11 cellular contexts compared by ENCODE assay signal in genomic region chr11:3747704-3748103, GRCh38. TPM values are rescaled to one million over a fixed set of nuclear protein-coding genes. Genes with fewer than 3 reads are reported as not detected.
DNase-seq lines count a peak whose midpoint lies in the region; ATAC-seq, FAIRE-seq and TF ChIP-seq lines count a peak whose summit lies in the region.
"Had no signal": no experiment of that assay in that cellular context is flagged by ENCODE, and none has a peak within 500 bp of the region (broad histone marks: within the 10 kb centered on the region; RNA-seq: fewer than 3 reads in every experiment).

No MANE protein-coding gene starts in this region.

- POLR2A ChIA-PET in A549 (lab: Yijun Ruan, JAX) (no interaction called here), WTC11 (lab: Charles Lee) (interaction anchor here (0.6 kb wide), 1 partner anchor 56 kb away, joined by 3 read pairs; no protein-coding TSS in a partner anchor)

- CTCF ChIA-PET in A549 (lab: Yijun Ruan, JAX) (interaction anchor here (0.9 kb wide), 1 partner anchor 60 kb away, joined by 3 read pairs; no protein-coding TSS in a partner anchor), WTC11 (lab: Charles Lee) (no interaction called here)

- TF ChIP-seq POLR2A in A549 (IDR thresholded peaks at IDR 0.05; ENCODE audit: low read length) (no peak), H54 (IDR thresholded peaks at IDR 0.05; ENCODE audit: low read depth, low read length) (no peak)

- DNase-seq in A549 (ENCODE audit: low read depth in 1 of 2, low spot score in 1 of 2) (peak in 1 of 2 experiments; percentile 15), H54 (ENCODE audit: insufficient read length, low spot score) (peak; percentile 31), adipocyte (ENCODE audit: low read depth) (peak; percentile 80), foreskin keratinocyte (peak; percentile 45 to 73), Right ventricle myocardium superior (no peak), WTC11 (ENCODE audit: low spot score) (no peak), NCI-H748 (lab: John Stamatoyannopoulos, UW; ENCODE audit: unreplicated experiment) (no peak)
- DNase-seq: C1 segment of cervical spinal cord had no signal

- TF ChIP-seq EP300 in A549 (IDR thresholded peaks at IDR 0.05): no peak

- H3K27ac Mint-ChIP-seq in WTC11: no peak overlapping the region
- H3K27ac Mint-ChIP-seq: stimulated activated naive CD8-positive, alpha-beta T cell treated with anti-CD3 and anti-CD28 coated beads, Interleukin-15, Interleukin-2, amounts not matched to agents 100 ng/mL and 50 ng/mL, for 24 hours had no signal

- H3K27me3 ChIP-seq in adipocyte (replicated peaks; ENCODE audit: control insufficient read depth, insufficient read depth, low read length): no peaks in the 10 kb centered on the region
- no peaks in the 10 kb centered on the region for H3K27me3 ChIP-seq in foreskin keratinocyte

- no peaks in the 10 kb centered on the region for H3K9me3 Mint-ChIP-seq in WTC11
- H3K9me3 Mint-ChIP-seq: stimulated activated naive CD8-positive, alpha-beta T cell treated with anti-CD3 and anti-CD28 coated beads, Interleukin-15, Interleukin-2, amounts not matched to agents 100 ng/mL and 50 ng/mL, for 24 hours had no signal

- TF ChIP-seq CTCF in A549 (IDR thresholded peaks at IDR 0.05) (no peak), foreskin keratinocyte (conservative IDR thresholded peaks at IDR 0.05) (no peak), WTC11 (IDR thresholded peaks at IDR 0.05) (no peak)

- no peak overlapping the region for H3K4me3 ChIP-seq in A549
- H3K4me3 ChIP-seq in adipocyte (ENCODE audit: low read length): no peak overlapping the region

- FAIRE-seq in A549 (lab: Jason Lieb, UNC) (no peak), H54 (lab: Jason Lieb, UNC) (peak; percentile 55)
- FAIRE-seq: GM12892 had no signal

- H3K27me3 Mint-ChIP-seq in WTC11 (ENCODE audit: low read depth): no peaks in the 10 kb centered on the region
- H3K27me3 Mint-ChIP-seq: stimulated activated naive CD8-positive, alpha-beta T cell treated with anti-CD3 and anti-CD28 coated beads, Interleukin-15, Interleukin-2, amounts not matched to agents 100 ng/mL and 50 ng/mL, for 24 hours had no signal

- no peak overlapping the region for H3K4me2 ChIP-seq in A549

- H3K36me3 Mint-ChIP-seq in WTC11: peaks cover 57% of the 10 kb centered on the region

- H3K9ac ChIP-seq in adipocyte (ENCODE audit: low read length): peak overlapping the region; percentile 8

- WGBS in A549 (ENCODE audit: missing lambda C conversion rate): 67% methylated on average over 1 of the region's 1 CpG

- H3K27ac ChIP-seq in A549: peak overlapping the region in 1 of 2 experiments; percentile 19; a peak in 1 of 6 replicates
- no peak overlapping the region for H3K27ac ChIP-seq in foreskin keratinocyte

- no peaks in the 10 kb centered on the region for H3K4me1 Mint-ChIP-seq in WTC11

- peaks cover 11% of the 10 kb centered on the region; the same call in 1 of the 3 replicates for H3K4me1 ChIP-seq in A549
- peaks cover 15% of the 10 kb centered on the region for H3K4me1 ChIP-seq in adipocyte (ENCODE audit: control insufficient read depth, insufficient read depth, low read length)
- no peaks in the 10 kb centered on the region for H3K4me1 ChIP-seq in foreskin keratinocyte

- ATAC-seq in A549 (peak; percentile 35 to 76; a peak in 4 of 6 replicates), foreskin keratinocyte (peak; percentile 80), HG03280 (IDR thresholded peaks at IDR 0.05; ENCODE audit: unreplicated experiment) (no peak), Right ventricle myocardium superior (ENCODE audit: poor library complexity) (no peak), WTC11 (no peak)

- TF ChIP-seq RAD21 in A549 (conservative IDR thresholded peaks at IDR 0.05 in 1 of 2, IDR thresholded peaks at IDR 0.05 in 1 of 2): no peak

- peaks cover 81% of the 10 kb centered on the region for H3K36me3 ChIP-seq in adipocyte (ENCODE audit: control insufficient read depth, insufficient read depth, low read length, severe bottlenecking)

- no peak overlapping the region for H3K4me3 Mint-ChIP-seq in WTC11
- H3K4me3 Mint-ChIP-seq: stimulated activated naive CD8-positive, alpha-beta T cell treated with anti-CD3 and anti-CD28 coated beads, Interleukin-15, Interleukin-2, amounts not matched to agents 100 ng/mL and 50 ng/mL, for 24 hours had no signal

- intact Hi-C loops in Right ventricle myocardium superior (cut with DNase I): no loop called here

- no peaks in the 10 kb centered on the region for H3K9me3 ChIP-seq in A549
- H3K9me3 ChIP-seq in adipocyte (ENCODE audit: control insufficient read depth, low read length): no peaks in the 10 kb centered on the region

TF ChIP-seq in A549, 52 proteins besides CTCF, POLR2A, EP300 and RAD21:
- no peak for TF ChIP-seq JUNB (IDR thresholded peaks at IDR 0.05)
- no peak for TF ChIP-seq CBX8 (IDR thresholded peaks at IDR 0.05)
- 0 out of 4 replicates have a peak, but pooled peaks of 1 of the 2 experiments have one; percentile 22 for TF ChIP-seq CEBPB (IDR thresholded peaks at IDR 0.05)
- no peak for TF ChIP-seq RARB (CRISPR knock-in tag; IDR thresholded peaks at IDR 0.05)

TF ChIP-seq in WTC11, 78 proteins besides CTCF, POLR2A, EP300 and RAD21:
- TF ChIP-seq ERG (CRISPR knock-in tag; IDR thresholded peaks at IDR 0.05): no peak
- TF ChIP-seq IRF2 (CRISPR knock-in tag; IDR thresholded peaks at IDR 0.05; ENCODE audit: borderline replicate concordance, low read depth): no peak
- TF ChIP-seq E2F5 (CRISPR knock-in tag; IDR thresholded peaks at IDR 0.05): no peak
- TF ChIP-seq CBFB (CRISPR knock-in tag; IDR thresholded peaks at IDR 0.05; ENCODE audit: low read depth): no peak
- no peak for TF ChIP-seq HMGXB4 (CRISPR knock-in tag; IDR thresholded peaks at IDR 0.05)
- TF ChIP-seq MYBL2 (CRISPR knock-in tag; IDR thresholded peaks at IDR 0.05): no peak
- TF ChIP-seq MAX (CRISPR knock-in tag; IDR thresholded peaks at IDR 0.05): no peak
- TF ChIP-seq E2F4 (CRISPR knock-in tag; IDR thresholded peaks at IDR 0.05; ENCODE audit: borderline replicate concordance, low read depth): no peak
- TF ChIP-seq JUN (CRISPR knock-in tag; IDR thresholded peaks at IDR 0.05): no peak
- TF ChIP-seq ZNF396 (CRISPR knock-in tag; IDR thresholded peaks at IDR 0.05; ENCODE audit: borderline replicate concordance): no peak
- TF ChIP-seq ZNF138 (CRISPR knock-in tag; conservative IDR thresholded peaks at IDR 0.05): no peak
TF ChIP-seq in WTC11: peak in this region for 0.

RNA-seq across cellular contexts. Expression of gene NUP98, which starts 49.6 kb away (rescaled TPM):
- polyA plus RNA-seq in A549 (2011; rRNA removed): 121 and 152 TPM in 2 replicates
- polyA plus RNA-seq in A549 (2012; cell fraction: cytosol; rRNA removed): 90.1 and 114 TPM in 2 replicates
- 307 and 359 TPM in 2 replicates for polyA plus RNA-seq in A549 (2012; cell fraction: nucleus; rRNA removed)
- polyA plus RNA-seq in A549 (2017; fragmentation: RNase III; extraction: RNeasy Plus Mini Kit Qiagen cat#74134 plus additional on column Dnase treatment): 51.9 to 54.2 TPM (median 53.0 TPM) in 3 replicates
- 354 and 372 TPM in 2 replicates for polyA minus RNA-seq in A549 (2011; rRNA and poly(A)+ RNA removed)
- 79.4 and 82.2 TPM in 2 replicates for total RNA-seq in foreskin keratinocyte
- polyA plus RNA-seq in foreskin keratinocyte: 26.2 and 33.0 TPM in 2 replicates
- total RNA-seq in Right ventricle myocardium superior: 43.2 TPM
- 81.3 to 91.4 TPM (median 81.4 TPM) in 3 replicates for total RNA-seq in WTC11 (2021)

Comparison
In these comparisons a context has a peak if more than half of its experiments do, and no peak if none do; other contexts are left out.
1. ATAC-seq: peak in A549 (2 of 2) and foreskin keratinocyte (single experiment); none in HG03280 (single experiment), Right ventricle myocardium superior (single experiment) and WTC11 (single experiment).
2. DNase-seq: peak in H54 (single experiment), adipocyte (single experiment) and foreskin keratinocyte (2 of 2); none in Right ventricle myocardium superior (single experiment), WTC11 (single experiment) and NCI-H748 (single experiment).